1 cellular context compared by ENCODE assay signal in the genomic region with DNA sequence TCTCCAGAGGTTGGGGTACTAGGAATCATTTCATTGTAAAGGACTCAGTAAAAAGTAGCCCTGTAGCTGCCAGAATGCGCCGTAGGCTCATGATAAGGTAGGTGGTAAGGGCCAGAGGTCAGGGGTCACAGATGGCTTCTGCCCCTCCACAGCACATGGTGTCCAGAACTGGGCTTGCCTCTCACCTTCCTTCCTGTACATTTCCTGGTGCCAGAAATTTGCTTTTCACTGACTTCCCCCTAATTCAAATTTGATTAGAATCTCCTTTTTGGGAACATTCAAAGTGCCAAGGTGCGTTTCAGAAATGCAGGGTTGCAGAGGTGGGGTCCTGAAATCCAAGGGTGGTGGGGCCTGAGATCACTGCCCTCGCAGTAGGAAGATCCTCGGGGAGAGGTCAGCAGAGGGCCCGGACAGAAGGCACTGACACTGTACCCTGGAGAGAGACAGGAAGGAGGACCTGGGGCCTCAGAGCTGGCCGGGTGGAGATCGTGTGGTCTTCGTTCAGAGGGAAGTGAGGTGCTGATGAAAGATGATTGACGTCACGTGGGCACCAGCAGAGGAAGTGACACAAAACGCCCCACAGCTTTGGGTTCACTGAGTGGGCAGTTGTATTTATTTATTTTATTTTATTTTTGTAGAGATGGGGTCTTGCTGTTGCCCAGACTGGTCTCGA.
TF ChIP-seq lines count a peak whose summit lies in the region.

No MANE protein-coding gene starts in this region.

TF ChIP-seq in K562, 482 proteins besides CTCF, POLR2A, EP300 and RAD21 (continued from another document and continues in another):
- no peak for TF ChIP-seq ZNF318 (IDR thresholded peaks at IDR 0.05; ENCODE audit: borderline replicate concordance in 1 of 2, low read depth in 1 of 2)
- no peak for TF ChIP-seq HOMEZ (CRISPR knock-in tag; IDR thresholded peaks at IDR 0.05)
- TF ChIP-seq, protein P1, sequence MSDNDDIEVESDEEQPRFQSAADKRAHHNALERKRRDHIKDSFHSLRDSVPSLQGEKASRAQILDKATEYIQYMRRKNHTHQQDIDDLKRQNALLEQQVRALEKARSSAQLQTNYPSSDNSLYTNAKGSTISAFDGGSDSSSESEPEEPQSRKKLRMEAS (CRISPR knock-in tag; IDR thresholded peaks at IDR 0.05): peak; percentile 68
- no peak for TF ChIP-seq FOXJ2 (tag; IDR thresholded peaks at IDR 0.05)
- TF ChIP-seq, protein P2, sequence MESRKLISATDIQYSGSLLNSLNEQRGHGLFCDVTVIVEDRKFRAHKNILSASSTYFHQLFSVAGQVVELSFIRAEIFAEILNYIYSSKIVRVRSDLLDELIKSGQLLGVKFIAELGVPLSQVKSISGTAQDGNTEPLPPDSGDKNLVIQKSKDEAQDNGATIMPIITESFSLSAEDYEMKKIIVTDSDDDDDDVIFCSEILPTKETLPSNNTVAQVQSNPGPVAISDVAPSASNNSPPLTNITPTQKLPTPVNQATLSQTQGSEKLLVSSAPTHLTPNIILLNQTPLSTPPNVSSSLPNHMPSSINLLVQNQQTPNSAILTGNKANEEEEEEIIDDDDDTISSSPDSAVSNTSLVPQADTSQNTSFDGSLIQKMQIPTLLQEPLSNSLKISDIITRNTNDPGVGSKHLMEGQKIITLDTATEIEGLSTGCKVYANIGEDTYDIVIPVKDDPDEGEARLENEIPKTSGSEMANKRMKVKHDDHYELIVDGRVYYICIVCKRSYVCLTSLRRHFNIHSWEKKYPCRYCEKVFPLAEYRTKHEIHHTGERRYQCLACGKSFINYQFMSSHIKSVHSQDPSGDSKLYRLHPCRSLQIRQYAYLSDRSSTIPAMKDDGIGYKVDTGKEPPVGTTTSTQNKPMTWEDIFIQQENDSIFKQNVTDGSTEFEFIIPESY (CRISPR knock-in tag; IDR thresholded peaks at IDR 0.05): no peak
- TF ChIP-seq FOSL1 (tag; conservative IDR thresholded peaks at IDR 0.05): no peak
- no peak for TF ChIP-seq PTBP1 (IDR thresholded peaks at IDR 0.05; ENCODE audit: low read depth, low read length)
- TF ChIP-seq ZNF592 (IDR thresholded peaks at IDR 0.05): peak; percentile 64
- TF ChIP-seq TEAD2 (tag; IDR thresholded peaks at IDR 0.05): no peak
- TF ChIP-seq ARID4B (CRISPR knock-in tag; IDR thresholded peaks at IDR 0.05): no peak
- no peak for TF ChIP-seq IFI16 (CRISPR knock-in tag; IDR thresholded peaks at IDR 0.05)
- TF ChIP-seq MEIS2 (IDR thresholded peaks at IDR 0.05; ENCODE audit: partially characterized antibody): peak; percentile 38
- no peak for TF ChIP-seq MAFF (IDR thresholded peaks at IDR 0.05; ENCODE audit: low read length)
- no peak for TF ChIP-seq KLF16 (IDR thresholded peaks at IDR 0.05)
- TF ChIP-seq ETV6 (IDR thresholded peaks at IDR 0.05; ENCODE audit: borderline replicate concordance in 1 of 2, low read depth in 2 of 2, low read length in 1 of 2): no peak
- no peak for TF ChIP-seq ETV6 (CRISPR knock-in tag; IDR thresholded peaks at IDR 0.05; ENCODE audit: borderline replicate concordance)
- no peak for TF ChIP-seq PHF8 (IDR thresholded peaks at IDR 0.05; ENCODE audit: borderline replicate concordance, low read length)
- no peak for TF ChIP-seq MXI1 (IDR thresholded peaks at IDR 0.05; ENCODE audit: low read depth, low read length)
- no peak for TF ChIP-seq CHD1 (IDR thresholded peaks at IDR 0.05; ENCODE audit: low read length)
- TF ChIP-seq DPF2 (IDR thresholded peaks at IDR 0.05): no peak
- TF ChIP-seq SNAPC5 (CRISPR knock-in tag; IDR thresholded peaks at IDR 0.05): no peak
- no peak for TF ChIP-seq TAF15 (IDR thresholded peaks at IDR 0.05; ENCODE audit: low read depth, low read length)
- TF ChIP-seq MCM7 (IDR thresholded peaks at IDR 0.05): no peak
- no peak for TF ChIP-seq ELF4 (CRISPR knock-in tag; IDR thresholded peaks at IDR 0.05)
- no peak for TF ChIP-seq POLR2H (tag; IDR thresholded peaks at IDR 0.05; ENCODE audit: low read depth)
- TF ChIP-seq ZNF175 (CRISPR knock-in tag; IDR thresholded peaks at IDR 0.05; ENCODE audit: low read depth): 0 out of 2 replicates have a peak, but pooled peaks have one; percentile 41
- TF ChIP-seq PRPF4 (IDR thresholded peaks at IDR 0.05; ENCODE audit: insufficient read depth, low read depth, low read length, poor library complexity, severe bottlenecking): no peak
- TF ChIP-seq ZNF76 (CRISPR knock-in tag; IDR thresholded peaks at IDR 0.05; ENCODE audit: borderline replicate concordance): no peak
- no peak for TF ChIP-seq DDX20 (tag; IDR thresholded peaks at IDR 0.05; ENCODE audit: low read depth)
- no peak for TF ChIP-seq ZNF408 (CRISPR knock-in tag; IDR thresholded peaks at IDR 0.05; ENCODE audit: low read depth)
- no peak for TF ChIP-seq SP2 (IDR thresholded peaks at IDR 0.05; ENCODE audit: extremely low read depth, low read depth, low read length, poor library complexity, severe bottlenecking)
- no peak for TF ChIP-seq HOXB6 (CRISPR knock-in tag; IDR thresholded peaks at IDR 0.05; ENCODE audit: borderline replicate concordance)
- no peak for TF ChIP-seq NR2C2 (CRISPR knock-in tag; IDR thresholded peaks at IDR 0.05)
- peak; percentile 87 for TF ChIP-seq NR2C2 (tag; IDR thresholded peaks at IDR 0.05)
- no peak for TF ChIP-seq ZNF41 (CRISPR knock-in tag; conservative IDR thresholded peaks at IDR 0.05)
- TF ChIP-seq ARHGAP35 (IDR thresholded peaks at IDR 0.05; ENCODE audit: partially characterized antibody): no peak
- no peak for TF ChIP-seq ELF1 (tag; IDR thresholded peaks at IDR 0.05)
- no peak for TF ChIP-seq RBM15 (IDR thresholded peaks at IDR 0.05; ENCODE audit: insufficient read depth, low read length)
